In the genomic region with DNA sequence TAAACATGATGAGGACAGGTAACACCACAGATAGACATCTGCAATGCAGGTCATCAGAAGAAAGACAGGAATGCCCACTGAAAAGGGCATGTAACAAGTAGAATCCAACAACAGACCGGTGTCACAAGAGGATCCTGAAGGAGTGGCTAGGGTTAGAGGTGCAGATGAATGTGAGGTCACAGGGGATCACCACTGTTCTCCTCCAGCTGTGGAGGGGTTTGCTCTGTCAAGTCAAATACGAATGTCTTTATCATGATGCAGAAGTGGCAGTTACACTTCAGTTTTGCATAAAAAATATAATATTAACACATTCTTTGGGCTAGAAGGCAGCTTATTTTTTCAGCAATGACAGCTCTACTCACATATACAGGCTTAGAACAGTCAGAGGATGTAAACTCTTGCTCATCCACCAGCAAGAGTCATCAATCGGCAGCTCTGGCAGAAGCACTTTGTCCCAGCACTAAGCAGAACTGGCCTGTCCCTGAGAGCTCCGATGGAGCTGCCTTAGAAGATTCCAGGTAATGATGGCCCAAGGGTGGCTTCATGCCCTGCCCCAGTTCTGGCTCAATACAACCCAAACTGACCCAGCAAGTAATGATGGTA, we compare ENCODE assay signal across 15 cellular contexts.
DNase-seq lines count a peak whose midpoint lies in the region; ATAC-seq and TF ChIP-seq lines count a peak whose summit lies in the region.
"Had no signal": no experiment of that assay in that cellular context is flagged by ENCODE, and none has a peak within 500 bp of the region (broad histone marks: within the 10 kb centered on the region; RNA-seq: fewer than 3 reads in every experiment).

No MANE protein-coding gene starts in this region.

- H3K9me3 Mint-ChIP-seq in activated T-cell treated with anti-CD3 and anti-CD28 coated beads, Interleukin-2, amount 50 U/mL, for 72 hours, result peaks cover 0 to 2% of the 10 kb centered on the region in 2 donors
- H3K9me3 Mint-ChIP-seq in activated CD8-positive, alpha-beta T cell treated with anti-CD3 and anti-CD28 coated beads, Interleukin-2, amount 10 ng/mL, durations not matched to agents 7 days and 5 days (ENCODE audit: insufficient read depth), result peaks cover 7% of the 10 kb centered on the region
- H3K9me3 Mint-ChIP-seq in stimulated activated effector memory CD8-positive, alpha-beta T cell treated with anti-CD3 and anti-CD28 coated beads, Interleukin-12 subunit alpha, Interleukin-12 subunit beta, amount 100 ng/mL, for 72 hours, result no peaks in the 10 kb centered on the region
- H3K9me3 Mint-ChIP-seq: IgD-negative memory B cell had no signal

- peak in 1 of 2 donors; percentile 44 for ATAC-seq in activated T-cell treated with anti-CD3 and anti-CD28 coated beads, Interleukin-2, amount 50 U/mL, for 72 hours (replicated peaks in 1 of 2)
- ATAC-seq in activated CD8-positive, alpha-beta T cell treated with anti-CD3 and anti-CD28 coated beads, Interleukin-2, amount 10 ng/mL, durations not matched to agents 7 days and 5 days, result no peak
- ATAC-seq in stimulated activated effector memory CD8-positive, alpha-beta T cell treated with anti-CD3 and anti-CD28 coated beads, Interleukin-12 subunit alpha, Interleukin-12 subunit beta, amount 100 ng/mL, for 72 hours, result peak; percentile 71
- ATAC-seq in psoas muscle (no peak), GM19397 (IDR thresholded peaks at IDR 0.05; ENCODE audit: unreplicated experiment) (no peak), GM18502 (IDR thresholded peaks at IDR 0.05; ENCODE audit: poor library complexity, unreplicated experiment) (no peak)

- peaks cover 97% of the 10 kb centered on the region for H3K4me1 Mint-ChIP-seq in activated T-cell treated with anti-CD3 and anti-CD28 coated beads, Interleukin-2, amount 50 U/mL, for 72 hours (ENCODE audit: low read depth)
- H3K4me1 Mint-ChIP-seq in activated CD8-positive, alpha-beta T cell treated with anti-CD3 and anti-CD28 coated beads, Interleukin-2, amount 10 ng/mL, durations not matched to agents 7 days and 5 days (ENCODE audit: low read depth), result peaks cover 86% of the 10 kb centered on the region
- peaks cover 97% of the 10 kb centered on the region for H3K4me1 Mint-ChIP-seq in stimulated activated effector memory CD8-positive, alpha-beta T cell treated with anti-CD3 and anti-CD28 coated beads, Interleukin-12 subunit alpha, Interleukin-12 subunit beta, amount 100 ng/mL, for 72 hours

- H3K4me3 Mint-ChIP-seq in activated T-cell treated with anti-CD3 and anti-CD28 coated beads, Interleukin-2, amount 50 U/mL, for 72 hours, result no peak overlapping the region
- H3K4me3 Mint-ChIP-seq in activated CD8-positive, alpha-beta T cell treated with anti-CD3 and anti-CD28 coated beads, Interleukin-2, amount 10 ng/mL, durations not matched to agents 7 days and 5 days, result no peak overlapping the region
- H3K4me3 Mint-ChIP-seq in stimulated activated effector memory CD8-positive, alpha-beta T cell treated with anti-CD3 and anti-CD28 coated beads, Interleukin-12 subunit alpha, Interleukin-12 subunit beta, amount 100 ng/mL, for 72 hours, result peak overlapping the region; percentile 33
- H3K4me3 Mint-ChIP-seq: IgD-negative memory B cell had no signal

- no peaks in the 10 kb centered on the region for H3K27me3 Mint-ChIP-seq in activated T-cell treated with anti-CD3 and anti-CD28 coated beads, Interleukin-2, amount 50 U/mL, for 72 hours (ENCODE audit: low read depth)
- H3K27me3 Mint-ChIP-seq in activated CD8-positive, alpha-beta T cell treated with anti-CD3 and anti-CD28 coated beads, Interleukin-2, amount 10 ng/mL, durations not matched to agents 7 days and 5 days (ENCODE audit: low read depth), result no peaks in the 10 kb centered on the region

- intact Hi-C loops in psoas muscle (cut with DNase I), result no loop called here

- H3K27ac ChIP-seq in psoas muscle, result no peak overlapping the region
- H3K27ac ChIP-seq: left ventricle myocardium inferior had no signal

- H3K4me3 ChIP-seq in fibroblast of mammary gland (ENCODE audit: control insufficient read depth, low read depth, low read length) (no peak overlapping the region), psoas muscle (no peak overlapping the region)
- H3K4me3 ChIP-seq: left ventricle myocardium inferior, Peyer's patch had no signal

- peaks cover 38 to 64% of the 10 kb centered on the region in 2 donors for H3K36me3 Mint-ChIP-seq in activated T-cell treated with anti-CD3 and anti-CD28 coated beads, Interleukin-2, amount 50 U/mL, for 72 hours (ENCODE audit: insufficient read depth in 2 of 2)
- H3K36me3 Mint-ChIP-seq in activated CD8-positive, alpha-beta T cell treated with anti-CD3 and anti-CD28 coated beads, Interleukin-2, amount 10 ng/mL, durations not matched to agents 7 days and 5 days (ENCODE audit: low read depth), result peaks cover 87% of the 10 kb centered on the region
- peaks cover 100% of the 10 kb centered on the region for H3K36me3 Mint-ChIP-seq in stimulated activated effector memory CD8-positive, alpha-beta T cell treated with anti-CD3 and anti-CD28 coated beads, Interleukin-12 subunit alpha, Interleukin-12 subunit beta, amount 100 ng/mL, for 72 hours

- peak overlapping the region; percentile 96 for H3K27ac Mint-ChIP-seq in activated T-cell treated with anti-CD3 and anti-CD28 coated beads, Interleukin-2, amount 50 U/mL, for 72 hours
- peak overlapping the region; percentile 44 for H3K27ac Mint-ChIP-seq in activated CD8-positive, alpha-beta T cell treated with anti-CD3 and anti-CD28 coated beads, Interleukin-2, amount 10 ng/mL, durations not matched to agents 7 days and 5 days
- peak overlapping the region; percentile 82 for H3K27ac Mint-ChIP-seq in stimulated activated effector memory CD8-positive, alpha-beta T cell treated with anti-CD3 and anti-CD28 coated beads, Interleukin-12 subunit alpha, Interleukin-12 subunit beta, amount 100 ng/mL, for 72 hours

- CTCF ChIA-PET in activated CD8-positive, alpha-beta T cell treated with anti-CD3 and anti-CD28 coated beads, Interleukin-2, amount 10 ng/mL, durations not matched to agents 7 days and 5 days (lab: Charles Lee), result interaction anchor here (1.0 to 1.9 kb wide), 6 partner anchors 10 to 26 kb away, joined by 3 to 8 read pairs (median 4); no protein-coding TSS in a partner anchor

- POLR2A ChIA-PET in activated CD8-positive, alpha-beta T cell treated with anti-CD3 and anti-CD28 coated beads, Interleukin-2, amount 10 ng/mL, durations not matched to agents 7 days and 5 days (lab: Charles Lee), result no interaction called here

- no peaks in the 10 kb centered on the region for H3K9me3 ChIP-seq in psoas muscle
- H3K9me3 ChIP-seq: Peyer's patch had no signal

- H3K36me3 ChIP-seq in psoas muscle (ENCODE audit: insufficient read depth in 1 of 2, low read depth in 1 of 2), result no peaks in the 10 kb centered on the region
- H3K36me3 ChIP-seq: left ventricle myocardium inferior, Peyer's patch had no signal

- 74 to 87% (median 82%) methylated on average over 4 of the region's 4 CpGs for WGBS in psoas muscle, 3 donors

- TF ChIP-seq CTCF in fibroblast of mammary gland (conservative IDR thresholded peaks at IDR 0.05; ENCODE audit: control insufficient read depth, insufficient read depth, low read depth, low read length) (no peak), psoas muscle (IDR thresholded peaks at IDR 0.05) (no peak)

- H3K4me1 ChIP-seq in psoas muscle, result no peaks in the 10 kb centered on the region

- no peaks in the 10 kb centered on the region for H3K27me3 ChIP-seq in psoas muscle (ENCODE audit: insufficient read depth in 3 of 3, low read length in 2 of 3)
- H3K27me3 ChIP-seq: Peyer's patch had no signal

- DNase-seq in activated T-cell treated with anti-CD3 and anti-CD28 coated beads, Interleukin-2, amount 50 U/mL, for 72 hours, result no peak
- no peak for DNase-seq in activated T-cell treated with anti-CD3 and anti-CD28 coated beads, Interleukin-2, amount 50 U/mL, for 48 hours
- no peak for DNase-seq in activated CD8-positive, alpha-beta T cell treated with anti-CD3 and anti-CD28 coated beads, Interleukin-2, amount 10 ng/mL, durations not matched to agents 7 days and 5 days
- DNase-seq in fibroblast of mammary gland (ENCODE audit: low read depth) (peak; percentile 38), psoas muscle (no peak)
- DNase-seq in stimulated activated effector memory CD8-positive, alpha-beta T cell treated with anti-CD3 and anti-CD28 coated beads, Interleukin-12 subunit alpha, Interleukin-12 subunit beta, amount 100 ng/mL, for 72 hours (ENCODE audit: low spot score in 2 of 2), result no peak
- DNase-seq: amygdala; left ventricle myocardium inferior; NCI-H1092 treated with DMSO at 0.1 percent for 48 hours; NCI-H748 treated with DMSO at 0.1 percent for 48 hours; Peyer's patch; stimulated activated CD4-positive, alpha-beta T cell treated with anti-CD3 and anti-CD28 coated beads, Interleukin-15, amount 100 ng/mL, for 24 hours had no signal

Comparison
In these comparisons a context has a peak if more than half of its experiments do, and no peak if none do; other contexts are left out.
1. H3K27ac Mint-ChIP-seq: peak in every context shown above with its lines; median percentile 96 in activated T-cell treated with anti-CD3 and anti-CD28 coated beads, Interleukin-2, amount 50 U/mL, for 72 hours; 82 in stimulated activated effector memory CD8-positive, alpha-beta T cell treated with anti-CD3 and anti-CD28 coated beads, Interleukin-12 subunit alpha, Interleukin-12 subunit beta, amount 100 ng/mL, for 72 hours; 44 in activated CD8-positive, alpha-beta T cell treated with anti-CD3 and anti-CD28 coated beads, Interleukin-2, amount 10 ng/mL, durations not matched to agents 7 days and 5 days.